ENCODE assay signal across 8 cellular contexts in the genomic region with DNA sequence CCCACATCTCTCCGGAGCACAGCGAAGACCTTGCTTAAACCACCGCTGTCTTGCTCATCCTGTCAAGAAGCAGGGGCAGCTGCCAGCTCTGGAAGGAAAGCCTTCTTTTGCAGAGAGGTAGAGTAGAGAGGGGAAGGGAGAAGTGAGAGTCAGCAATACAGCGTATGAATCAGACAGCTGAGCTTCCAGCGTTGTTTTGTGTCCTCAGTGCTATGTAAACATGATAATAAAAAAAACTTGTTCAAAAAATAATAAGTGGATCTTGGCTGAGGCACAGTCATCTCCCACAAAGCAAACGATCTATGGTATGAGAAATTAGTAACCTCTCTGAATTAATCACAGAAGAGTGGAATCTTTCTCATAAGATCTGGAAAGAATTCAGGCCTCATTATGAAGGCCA. TPM values are rescaled to one million over a fixed set of nuclear protein-coding genes. Genes with fewer than 3 reads are reported as not detected.
DNase-seq lines count a peak whose midpoint lies in the region; ATAC-seq and TF ChIP-seq lines count a peak whose summit lies in the region.

No MANE protein-coding gene starts in this region.

- intact Hi-C loops in activated T-helper 2 cell treated with anti-CD3 and anti-CD28 coated beads, Interferon-gamma antibody, Interleukin-2, Interleukin-4, amounts not matched to agents 10 μg/mL and 5 μg/mL and 100 μg/mL, durations not matched to agents 14 hours and 24 hours and 36 hours (cut with micrococcal nuclease) = no loop called here
- intact Hi-C loops in gastrocnemius medialis (cut with DNase I; ENCODE audit: low total_unique reads) = no loop called here

- TF ChIP-seq CTCF in BJ (IDR thresholded peaks at IDR 0.05; ENCODE audit: insufficient read depth, low read depth, low read length) (no peak), gastrocnemius medialis (IDR thresholded peaks at IDR 0.05 in 4 of 5, conservative IDR thresholded peaks at IDR 0.05 in 1 of 5) (no peak), WTC11 (IDR thresholded peaks at IDR 0.05) (no peak)

- no peaks in the 10 kb centered on the region for H3K9me3 Mint-ChIP-seq in activated T-helper 2 cell treated with anti-CD3 and anti-CD28 coated beads, Interferon-gamma antibody, Interleukin-2, Interleukin-4, amounts not matched to agents 10 μg/mL and 5 μg/mL and 100 μg/mL, durations not matched to agents 14 hours and 24 hours and 36 hours
- no peaks in the 10 kb centered on the region for H3K9me3 Mint-ChIP-seq in WTC11

- no peaks in the 10 kb centered on the region for H3K36me3 Mint-ChIP-seq in activated T-helper 2 cell treated with anti-CD3 and anti-CD28 coated beads, Interferon-gamma antibody, Interleukin-2, Interleukin-4, amounts not matched to agents 10 μg/mL and 5 μg/mL and 100 μg/mL, durations not matched to agents 14 hours and 24 hours and 36 hours (ENCODE audit: low read depth)
- H3K36me3 Mint-ChIP-seq in WTC11 = no peaks in the 10 kb centered on the region

- POLR2A ChIA-PET in BJ (lab: Charles Lee) = interaction anchor here (0.5 to 0.6 kb wide), 2 partner anchors 8 to 348 kb away, joined by 4 to 6 read pairs; no protein-coding TSS in a partner anchor
- POLR2A ChIA-PET in WTC11 (lab: Charles Lee) = no interaction called here

- H3K4me1 Mint-ChIP-seq in activated T-helper 2 cell treated with anti-CD3 and anti-CD28 coated beads, Interferon-gamma antibody, Interleukin-2, Interleukin-4, amounts not matched to agents 10 μg/mL and 5 μg/mL and 100 μg/mL, durations not matched to agents 14 hours and 24 hours and 36 hours (ENCODE audit: low read depth) = peaks cover 13% of the 10 kb centered on the region
- H3K4me1 Mint-ChIP-seq in WTC11 = peaks cover 40% of the 10 kb centered on the region

- H3K4me1 ChIP-seq in GM23248 (ENCODE audit: insufficient read depth) (no peaks in the 10 kb centered on the region), adipocyte (ENCODE audit: control insufficient read depth, insufficient read depth, low read length) (peaks cover 27% of the 10 kb centered on the region), gastrocnemius medialis (peaks cover 4 to 10% of the 10 kb centered on the region in 2 donors)

- H3K27ac ChIP-seq in GM23248 (no peak overlapping the region), gastrocnemius medialis (no peak overlapping the region)

- no peaks in the 10 kb centered on the region for H3K79me2 ChIP-seq in GM23248 (ENCODE audit: insufficient read depth)

- ATAC-seq in gastrocnemius medialis = no peak
- ATAC-seq in WTC11 = no peak

- no peaks in the 10 kb centered on the region for H3K36me3 ChIP-seq in BJ (ENCODE audit: control insufficient read depth, insufficient read depth, low read length)
- no peaks in the 10 kb centered on the region for H3K36me3 ChIP-seq in GM23248 (ENCODE audit: low read depth)
- no peaks in the 10 kb centered on the region for H3K36me3 ChIP-seq in adipocyte (ENCODE audit: control insufficient read depth, insufficient read depth, low read length, severe bottlenecking)
- H3K36me3 ChIP-seq in gastrocnemius medialis = no peaks in the 10 kb centered on the region

- H3K4me3 ChIP-seq in BJ (ENCODE audit: low read depth, low read length) = no peak overlapping the region
- no peak overlapping the region for H3K4me3 ChIP-seq in GM23248
- peak overlapping the region; percentile 40 for H3K4me3 ChIP-seq in adipocyte (ENCODE audit: low read length)
- no peak overlapping the region for H3K4me3 ChIP-seq in gastrocnemius medialis

- peaks cover 6% of the 10 kb centered on the region for H3K27me3 Mint-ChIP-seq in activated T-helper 2 cell treated with anti-CD3 and anti-CD28 coated beads, Interferon-gamma antibody, Interleukin-2, Interleukin-4, amounts not matched to agents 10 μg/mL and 5 μg/mL and 100 μg/mL, durations not matched to agents 14 hours and 24 hours and 36 hours (ENCODE audit: low read depth)
- H3K27me3 Mint-ChIP-seq in WTC11 (ENCODE audit: low read depth) = no peaks in the 10 kb centered on the region

- CTCF ChIA-PET in BJ (lab: Yijun Ruan, JAX) (interaction anchor here (0.6 to 0.7 kb wide), 4 partner anchors 10 to 1813 kb away, joined by 3 to 5 read pairs (median 4); no protein-coding TSS in a partner anchor), WTC11 (lab: Charles Lee) (no interaction called here)

- no peak overlapping the region for H3K9ac ChIP-seq in GM23248
- peak overlapping the region; percentile 49 for H3K9ac ChIP-seq in adipocyte (ENCODE audit: low read length)

- H2AFZ ChIP-seq in GM23248 = no peak overlapping the region

- no peaks in the 10 kb centered on the region for H4K20me1 ChIP-seq in GM23248 (ENCODE audit: insufficient read depth)

- DNase-seq in BJ (ENCODE audit: low read depth) (peak; percentile 89), GM23248 (peak; percentile 44), adipocyte (ENCODE audit: low read depth) (peak; percentile 85), medulla oblongata (ENCODE audit: extremely low spot score) (peak; percentile 61), GM19238 (ENCODE audit: insufficient read length, low spot score) (no peak), gastrocnemius medialis (no peak), WTC11 (ENCODE audit: low spot score) (no peak)
- DNase-seq in activated T-helper 2 cell treated with anti-CD3 and anti-CD28 coated beads, Interferon-gamma antibody, Interleukin-2, Interleukin-4, amounts not matched to agents 10 μg/mL and 5 μg/mL and 100 μg/mL, durations not matched to agents 14 hours and 24 hours and 36 hours (ENCODE audit: low spot score) = no peak

- TF ChIP-seq POLR2A in gastrocnemius medialis (IDR thresholded peaks at IDR 0.05) = no peak

- in situ Hi-C loops in GM23248 (cut with MboI) (no loop called here), gastrocnemius medialis (cut with MboI; ENCODE audit: low sequenced_read_pairs in 4 of 4) (no loop called here)

- H3F3A ChIP-seq in GM23248 (ENCODE audit: insufficient read depth) = no peaks in the 10 kb centered on the region

- no peak overlapping the region for H3K4me3 Mint-ChIP-seq in activated T-helper 2 cell treated with anti-CD3 and anti-CD28 coated beads, Interferon-gamma antibody, Interleukin-2, Interleukin-4, amounts not matched to agents 10 μg/mL and 5 μg/mL and 100 μg/mL, durations not matched to agents 14 hours and 24 hours and 36 hours (ENCODE audit: low read depth)
- H3K4me3 Mint-ChIP-seq in WTC11 = no peak overlapping the region

- H3K27ac Mint-ChIP-seq in activated T-helper 2 cell treated with anti-CD3 and anti-CD28 coated beads, Interferon-gamma antibody, Interleukin-2, Interleukin-4, amounts not matched to agents 10 μg/mL and 5 μg/mL and 100 μg/mL, durations not matched to agents 14 hours and 24 hours and 36 hours = no peak overlapping the region
- H3K27ac Mint-ChIP-seq in WTC11 = no peak overlapping the region; the same call in 1 of the 2 replicates

- H3K9me3 ChIP-seq in GM23248 (ENCODE audit: low read depth) = no peaks in the 10 kb centered on the region
- H3K9me3 ChIP-seq in adipocyte (ENCODE audit: control insufficient read depth, low read length) = no peaks in the 10 kb centered on the region
- H3K9me3 ChIP-seq in gastrocnemius medialis = no peaks in the 10 kb centered on the region

- no peaks in the 10 kb centered on the region for H3K9me2 ChIP-seq in GM23248 (ENCODE audit: insufficient read depth)

- H3K4me2 ChIP-seq in GM23248 (ENCODE audit: unreplicated experiment) = no peak overlapping the region

- H3K27me3 ChIP-seq in BJ (ENCODE audit: control insufficient read depth, insufficient read depth, low read length) (peaks cover 3% of the 10 kb centered on the region; the same call in 1 of the 2 replicates), GM23248 (replicated peaks; ENCODE audit: insufficient read depth) (peaks cover 55% of the 10 kb centered on the region), adipocyte (replicated peaks; ENCODE audit: control insufficient read depth, insufficient read depth, low read length) (no peaks in the 10 kb centered on the region), gastrocnemius medialis (no peaks in the 10 kb centered on the region)

- WGBS in GM23248 (ENCODE audit: low coverage in 1 of 2, low lambda C conversion rate in 2 of 2, missing lambda C conversion rate in 2 of 2), 2 experiments = 40 to 44% methylated on average over 6 of the region's 6 CpGs

TF ChIP-seq in WTC11, 78 proteins besides CTCF, POLR2A, EP300 and RAD21:
- TF ChIP-seq HMGA2 (CRISPR knock-in tag; IDR thresholded peaks at IDR 0.05) = no peak
- TF ChIP-seq TP53 (CRISPR knock-in tag; IDR thresholded peaks at IDR 0.05) = no peak
- no peak for TF ChIP-seq ZMAT4 (CRISPR knock-in tag; IDR thresholded peaks at IDR 0.05)
- no peak for TF ChIP-seq TEAD1 (CRISPR knock-in tag; IDR thresholded peaks at IDR 0.05)
- no peak for TF ChIP-seq ZNF416 (CRISPR knock-in tag; IDR thresholded peaks at IDR 0.05)
- TF ChIP-seq ZNF671 (CRISPR knock-in tag; IDR thresholded peaks at IDR 0.05) = no peak
- no peak for TF ChIP-seq JUN (CRISPR knock-in tag; IDR thresholded peaks at IDR 0.05)

RNA-seq across cellular contexts. Expression of gene CHST15, which starts 29.7 kb away (rescaled TPM):
- 5.7 and 6.2 TPM in 2 replicates for polyA plus RNA-seq in BJ (2011; rRNA removed)
- polyA minus RNA-seq in BJ (2011; rRNA and poly(A)+ RNA removed) = 5.5 and 6.2 TPM in 2 replicates
- 0.11 and 0.25 TPM in 2 replicates for total RNA-seq in GM23248 (2014; rRNA removed; shearing (Covaris generic))
- polyA plus RNA-seq in GM23248 (2016; fragmentation: Nextera tagmentation; extraction: Ambion mirVana) = 0.06 and 0.34 TPM in 2 replicates
- total RNA-seq in activated T-helper 2 cell treated with anti-CD3 and anti-CD28 coated beads, Interferon-gamma antibody, Interleukin-2, Interleukin-4, amounts not matched to agents 10 μg/mL and 5 μg/mL and 100 μg/mL, durations not matched to agents 14 hours and 24 hours and 36 hours = 0.07 TPM in 1 of 2 replicates, not detected in the other
- total RNA-seq in gastrocnemius medialis = 10 to 100 TPM in 3 of 4 donors, 1 to 10 TPM in 1; 9.0 to 32.2 (median 20.3) TPM
- 7.9 to 10.7 TPM (median 9.1 TPM) in 3 replicates for total RNA-seq in WTC11 (2021)

Comparison
In these comparisons a context has a peak if more than half of its experiments do, and no peak if none do; other contexts are left out.
1. DNase-seq: peak in BJ (single experiment), GM23248 (single experiment), adipocyte (single experiment) and medulla oblongata (single experiment); none in activated T-helper 2 cell treated with anti-CD3 and anti-CD28 coated beads, Interferon-gamma antibody, Interleukin-2, Interleukin-4, amounts not matched to agents 10 μg/mL and 5 μg/mL and 100 μg/mL, durations not matched to agents 14 hours and 24 hours and 36 hours (single experiment), GM19238 (single experiment), gastrocnemius medialis (0 of 2) and WTC11 (single experiment).